Comparison of ENCODE assay signal across 14 cellular contexts in the genomic region with DNA sequence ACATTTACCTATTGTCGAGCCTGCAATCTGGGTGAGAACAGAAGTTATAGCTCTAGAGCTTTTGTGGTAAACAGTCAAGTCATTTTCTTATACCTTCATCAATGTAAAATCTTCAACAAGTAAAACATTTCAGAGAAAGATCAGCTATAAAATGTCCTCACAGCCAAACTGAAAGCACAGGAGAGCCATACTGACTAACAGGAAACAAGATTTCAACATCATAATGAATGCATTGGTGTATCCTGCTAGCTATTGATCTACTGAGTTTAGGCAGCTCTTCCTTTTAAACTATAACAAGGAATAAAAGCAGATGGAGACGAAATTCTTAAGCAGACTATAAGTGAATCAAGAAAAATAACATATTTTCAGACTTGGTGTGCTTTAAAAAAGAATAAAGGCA.
"Had no signal": no experiment of that assay in that cellular context is flagged by ENCODE, and none has a peak within 500 bp of the region (broad histone marks: within the 10 kb centered on the region; RNA-seq: fewer than 3 reads in every experiment).

No MANE protein-coding gene starts in this region.

- DNase-seq: activated CD4-positive, alpha-beta T cell treated with anti-CD3 and anti-CD28 coated beads, Interleukin-2, amount 50 U/mL, for 4 hours; activated gamma-delta T cell; immature natural killer cell; left ventricle myocardium superior; naive thymus-derived CD4-positive, alpha-beta T cell; pancreas; stimulated activated naive CD4-positive, alpha-beta T cell; SW 1271; thyroid gland had no signal

- H3K4me3 ChIP-seq: pancreas, thyroid gland had no signal

- H3K4me1 ChIP-seq: pancreas, thyroid gland had no signal

- H3K27ac ChIP-seq: epithelial cell of prostate, neutrophil, pancreas, thyroid gland had no signal

- ATAC-seq: left ventricle myocardium superior; naive thymus-derived CD4-positive, alpha-beta T cell; pancreas; sciatic nerve had no signal

- H3K36me3 ChIP-seq: neutrophil, pancreas, thyroid gland had no signal

- H3K27me3 ChIP-seq: neutrophil, pancreas, thyroid gland had no signal

- H3K36me3 Mint-ChIP-seq: activated naive CD4-positive, alpha-beta T cell treated with anti-CD3 and anti-CD28 coated beads, Interleukin-2, amount 50 U/mL, for 24 hours; immature natural killer cell; memory B cell; naive thymus-derived CD4-positive, alpha-beta T cell had no signal

- H3K27me3 Mint-ChIP-seq: activated naive CD4-positive, alpha-beta T cell treated with anti-CD3 and anti-CD28 coated beads, Interleukin-2, amount 50 U/mL, for 24 hours; memory B cell; naive thymus-derived CD4-positive, alpha-beta T cell had no signal

- H3K4me3 Mint-ChIP-seq: activated naive CD4-positive, alpha-beta T cell treated with anti-CD3 and anti-CD28 coated beads, Interleukin-2, amount 50 U/mL, for 24 hours; immature natural killer cell; memory B cell; naive thymus-derived CD4-positive, alpha-beta T cell had no signal

- H3K27ac Mint-ChIP-seq: activated naive CD4-positive, alpha-beta T cell treated with anti-CD3 and anti-CD28 coated beads, Interleukin-2, amount 50 U/mL, for 24 hours; immature natural killer cell; memory B cell; naive thymus-derived CD4-positive, alpha-beta T cell had no signal

- H3K4me1 Mint-ChIP-seq: activated naive CD4-positive, alpha-beta T cell treated with anti-CD3 and anti-CD28 coated beads, Interleukin-2, amount 50 U/mL, for 24 hours; immature natural killer cell; memory B cell; naive thymus-derived CD4-positive, alpha-beta T cell had no signal
